Comparison of ENCODE assay signal across 1 cellular context in genomic region chr16:46845952-46846351, GRCh38.
TF ChIP-seq lines count a peak whose summit lies in the region.

No MANE protein-coding gene starts in this region.

TF ChIP-seq in HepG2, 621 proteins besides CTCF, POLR2A, EP300 and RAD21:
- TF ChIP-seq, protein P1, sequence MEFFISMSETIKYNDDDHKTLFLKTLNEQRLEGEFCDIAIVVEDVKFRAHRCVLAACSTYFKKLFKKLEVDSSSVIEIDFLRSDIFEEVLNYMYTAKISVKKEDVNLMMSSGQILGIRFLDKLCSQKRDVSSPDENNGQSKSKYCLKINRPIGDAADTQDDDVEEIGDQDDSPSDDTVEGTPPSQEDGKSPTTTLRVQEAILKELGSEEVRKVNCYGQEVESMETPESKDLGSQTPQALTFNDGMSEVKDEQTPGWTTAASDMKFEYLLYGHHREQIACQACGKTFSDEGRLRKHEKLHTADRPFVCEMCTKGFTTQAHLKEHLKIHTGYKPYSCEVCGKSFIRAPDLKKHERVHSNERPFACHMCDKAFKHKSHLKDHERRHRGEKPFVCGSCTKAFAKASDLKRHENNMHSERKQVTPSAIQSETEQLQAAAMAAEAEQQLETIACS (CRISPR knock-in tag; IDR thresholded peaks at IDR 0.05), result no peak
- TF ChIP-seq ZNF317 (CRISPR knock-in tag; IDR thresholded peaks at IDR 0.05), result peak; percentile 92
- TF ChIP-seq PAX8 (CRISPR knock-in tag; IDR thresholded peaks at IDR 0.05; ENCODE audit: borderline replicate concordance), result no peak
- no peak for TF ChIP-seq ZNF598 (CRISPR knock-in tag; IDR thresholded peaks at IDR 0.05; ENCODE audit: borderline replicate concordance)
- no peak for TF ChIP-seq MIXL1 (CRISPR knock-in tag; IDR thresholded peaks at IDR 0.05)
- no peak for TF ChIP-seq ZNF703 (CRISPR knock-in tag; IDR thresholded peaks at IDR 0.05; ENCODE audit: borderline replicate concordance)
- TF ChIP-seq, protein P2, sequence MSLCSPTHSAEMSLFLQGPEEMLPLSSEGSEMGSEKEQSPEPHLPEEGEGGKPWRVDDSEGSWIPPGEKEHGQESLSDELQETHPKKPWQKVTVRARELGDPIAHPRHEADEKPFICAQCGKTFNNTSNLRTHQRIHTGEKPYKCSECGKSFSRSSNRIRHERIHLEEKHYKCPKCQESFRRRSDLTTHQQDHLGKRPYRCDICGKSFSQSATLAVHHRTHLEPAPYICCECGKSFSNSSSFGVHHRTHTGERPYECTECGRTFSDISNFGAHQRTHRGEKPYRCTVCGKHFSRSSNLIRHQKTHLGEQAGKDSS (CRISPR knock-in tag; IDR thresholded peaks at IDR 0.05; ENCODE audit: borderline replicate concordance, low read depth), result no peak
